17 cellular contexts compared by ENCODE assay signal in genomic region chr7:6618621-6619020, GRCh38.
"Had no signal": no experiment of that assay in that cellular context is flagged by ENCODE, and none has a peak within 500 bp of the region (broad histone marks: within the 10 kb centered on the region; RNA-seq: fewer than 3 reads in every experiment).

No MANE protein-coding gene starts in this region.

- H3K27ac ChIP-seq: ascending aorta, cardiac muscle cell, esophagus squamous epithelium, parathyroid adenoma, sigmoid colon, stomach, thoracic aorta, upper lobe of right lung, VCaP had no signal

- H3K27me3 ChIP-seq: ascending aorta, cardiac muscle cell, sigmoid colon had no signal

- H3K4me3 ChIP-seq: ascending aorta, cardiac muscle cell, esophagus squamous epithelium, sigmoid colon, stomach, thoracic aorta, upper lobe of right lung had no signal

- H3K4me3 Mint-ChIP-seq: activated T-helper 17 cell treated with anti-CD3 and anti-CD28 coated beads, Interleukin-2, amount 50 U/mL, for 72 hours had no signal

- H3K9ac ChIP-seq: parathyroid adenoma had no signal

- H3K79me2 ChIP-seq: parathyroid adenoma had no signal

- FAIRE-seq: colon had no signal

- H3K9me3 Mint-ChIP-seq: activated T-helper 17 cell treated with anti-CD3 and anti-CD28 coated beads, Interleukin-2, amount 50 U/mL, for 72 hours had no signal

- H3K27ac Mint-ChIP-seq: activated T-helper 17 cell treated with anti-CD3 and anti-CD28 coated beads, Interleukin-2, amount 50 U/mL, for 72 hours had no signal

- H3K9me3 ChIP-seq: ascending aorta, esophagus squamous epithelium, sigmoid colon, stomach, thoracic aorta, upper lobe of right lung had no signal

- DNase-seq: activated CD4-positive, alpha-beta T cell treated with anti-CD3 and anti-CD28 coated beads, Interleukin-2, amount 50 U/mL, for 48 hours; activated naive CD4-positive, alpha-beta T cell treated with Interleukin-2 at 50 U/mL for 16 hours; esophagus squamous epithelium; foreskin melanocyte; kidney glomerular epithelial cell; sigmoid colon; stimulated activated CD4-positive, alpha-beta T cell treated with anti-CD3 and anti-CD28 coated beads, Interleukin-1b, Interleukin-23, amount 100 ng/mL, for 48 hours; stomach; T1000; upper lobe of right lung had no signal

- H3K4me1 ChIP-seq: upper lobe of right lung had no signal

- H3K36me3 ChIP-seq: upper lobe of right lung had no signal
